ENCODE assay signal across 17 cellular contexts in genomic region chr5:96235008-96235910, GRCh38.
DNase-seq lines count a peak whose midpoint lies in the region; ATAC-seq and TF ChIP-seq lines count a peak whose summit lies in the region.
"Had no signal": no experiment of that assay in that cellular context is flagged by ENCODE, and none has a peak within 500 bp of the region (broad histone marks: within the 10 kb centered on the region; RNA-seq: fewer than 3 reads in every experiment).

No MANE protein-coding gene starts in this region.

- no peak overlapping the region for H3K4me3 ChIP-seq in BJ (ENCODE audit: low read depth, low read length)
- no peak overlapping the region for H3K4me3 ChIP-seq in mammary epithelial cell (replicated peaks in 1 of 3; ENCODE audit: insufficient read depth in 1 of 3, low read depth in 2 of 3, low read length in 3 of 3)
- no peak overlapping the region for H3K4me3 ChIP-seq in right cardiac atrium (ENCODE audit: low read length)
- no peak overlapping the region for H3K4me3 ChIP-seq in tibial nerve

- in situ Hi-C loops in mammary epithelial cell (cut with MboI; ENCODE audit: low sequenced_read_pairs in 2 of 2) = no loop called here

- H3K9ac ChIP-seq in mammary epithelial cell (ENCODE audit: insufficient read depth, low read length) = no peak overlapping the region

- H3K4me2 ChIP-seq in mammary epithelial cell (ENCODE audit: insufficient read depth, low read depth, low read length) = no peak overlapping the region

- peaks cover 15% of the 10 kb centered on the region for H3K27me3 Mint-ChIP-seq in activated T-helper 1 cell treated with anti-CD3 and anti-CD28 coated beads, Interleukin-12 subunit alpha, Interleukin-12 subunit beta, Interleukin-2, Interleukin-4 antibody, amounts not matched to agents 30 ng/mL and 10 ng/mL and 1 ng/mL, durations not matched to agents 14 hours and 24 hours and 36 hours (ENCODE audit: insufficient read depth)

- no peak overlapping the region for H3K27ac ChIP-seq in mammary epithelial cell (ENCODE audit: insufficient read depth, low read depth, low read length)
- peak overlapping the region; percentile 96 for H3K27ac ChIP-seq in right cardiac atrium (ENCODE audit: low read length)
- H3K27ac ChIP-seq in tibial nerve = peak overlapping the region in 2 of 4 donors; percentile 68 to 71

- BruUV-seq in mammary epithelial cell (replicated peaks; lab: Mats Ljungman, UMichigan) = no TSS peak

- no peak for TF ChIP-seq POLR2A in tibial nerve (IDR thresholded peaks at IDR 0.05)

- no peaks in the 10 kb centered on the region for H3K79me2 ChIP-seq in mammary epithelial cell (ENCODE audit: insufficient read depth, low read length)

- H3K36me3 ChIP-seq in BJ (ENCODE audit: control insufficient read depth, insufficient read depth, low read length) (no peaks in the 10 kb centered on the region), mammary epithelial cell (ENCODE audit: insufficient read depth, low read length) (no peaks in the 10 kb centered on the region), tibial nerve (no peaks in the 10 kb centered on the region)

- no peaks in the 10 kb centered on the region for H4K20me1 ChIP-seq in mammary epithelial cell (ENCODE audit: insufficient read depth, low read length)

- intact Hi-C loops in mammary epithelial cell (cut with micrococcal nuclease) = no loop called here
- intact Hi-C loops in right cardiac atrium (cut with DNase I) = no loop called here
- intact Hi-C loops in sciatic nerve (cut with DNase I) = no loop called here
- intact Hi-C loops in activated T-helper 1 cell treated with anti-CD3 and anti-CD28 coated beads, Interleukin-12 subunit alpha, Interleukin-12 subunit beta, Interleukin-2, Interleukin-4 antibody, amounts not matched to agents 30 ng/mL and 10 ng/mL and 1 ng/mL, durations not matched to agents 14 hours and 24 hours and 36 hours (cut with micrococcal nuclease) = no loop called here

- H3K9me3 ChIP-seq in mammary epithelial cell (replicated peaks; ENCODE audit: insufficient read depth, low read length) (no peaks in the 10 kb centered on the region), right cardiac atrium (ENCODE audit: control insufficient read depth, low read length) (no peaks in the 10 kb centered on the region), tibial nerve (peaks cover 0 to 9% (median 0%) of the 10 kb centered on the region in 4 donors)

- H3K4me3 Mint-ChIP-seq in activated T-helper 1 cell treated with anti-CD3 and anti-CD28 coated beads, Interleukin-12 subunit alpha, Interleukin-12 subunit beta, Interleukin-2, Interleukin-4 antibody, amounts not matched to agents 30 ng/mL and 10 ng/mL and 1 ng/mL, durations not matched to agents 14 hours and 24 hours and 36 hours = no peak overlapping the region
- H3K4me3 Mint-ChIP-seq: activated CD4-positive, alpha-beta T cell treated with anti-CD3 and anti-CD28 coated beads, Interleukin-2, amount 10 ng/mL, durations not matched to agents 24 days and 14 days; activated T-cell treated with anti-CD3 and anti-CD28 coated beads, Interleukin-2, amount 50 U/mL, for 24 hours; naive thymus-derived CD8-positive, alpha-beta T cell; T-helper 2 cell treated with Interferon-gamma antibody and Interleukin-4, amounts not matched to agents 5 μg/mL and 100 μg/mL, for 36 hours had no signal

- CTCF ChIA-PET in BJ (lab: Yijun Ruan, JAX) (interaction anchor here (0.6 to 0.9 kb wide), 4 partner anchors 102 to 734 kb away, joined by 3 read pairs; partner anchors contain the start of gene ELL2), mammary epithelial cell (lab: Charles Lee; ENCODE audit: low non-redundant PET) (no interaction called here)

- dilution Hi-C loops in mammary epithelial cell (cut with HindIII; ENCODE audit: low sequenced_read_pairs) = loop anchor here (5.0 kb wide), 1 partner anchor 97 kb away; no protein-coding TSS in a partner anchor

- H3K4me1 ChIP-seq in mammary epithelial cell (ENCODE audit: insufficient read depth, low read length) = no peaks in the 10 kb centered on the region
- H3K4me1 ChIP-seq in right cardiac atrium (ENCODE audit: control insufficient read depth, insufficient read depth, low read length) = no peaks in the 10 kb centered on the region
- H3K4me1 ChIP-seq in tibial nerve = peaks cover 0 to 9% (median 0%) of the 10 kb centered on the region in 4 donors

- WGBS in mammary epithelial cell (ENCODE audit: low coverage, missing lambda C conversion rate) = 96% methylated on average over 5 of the region's 5 CpGs
- WGBS in right cardiac atrium = 42% methylated on average over 5 of the region's 5 CpGs
- 39 to 40% methylated on average over 5 of the region's 5 CpGs for WGBS in tibial nerve, 2 donors

- no peaks in the 10 kb centered on the region for H3K4me1 Mint-ChIP-seq in activated T-helper 1 cell treated with anti-CD3 and anti-CD28 coated beads, Interleukin-12 subunit alpha, Interleukin-12 subunit beta, Interleukin-2, Interleukin-4 antibody, amounts not matched to agents 30 ng/mL and 10 ng/mL and 1 ng/mL, durations not matched to agents 14 hours and 24 hours and 36 hours (ENCODE audit: low read depth)
- H3K4me1 Mint-ChIP-seq: activated CD4-positive, alpha-beta T cell treated with anti-CD3 and anti-CD28 coated beads, Interleukin-2, amount 10 ng/mL, durations not matched to agents 24 days and 14 days; naive thymus-derived CD8-positive, alpha-beta T cell had no signal

- H3K9me3 Mint-ChIP-seq in activated T-helper 1 cell treated with anti-CD3 and anti-CD28 coated beads, Interleukin-12 subunit alpha, Interleukin-12 subunit beta, Interleukin-2, Interleukin-4 antibody, amounts not matched to agents 30 ng/mL and 10 ng/mL and 1 ng/mL, durations not matched to agents 14 hours and 24 hours and 36 hours = peaks cover 6% of the 10 kb centered on the region
- H3K9me3 Mint-ChIP-seq: activated T-cell treated with anti-CD3 and anti-CD28 coated beads, Interleukin-2, amount 50 U/mL, for 24 hours had no signal

- DNase-seq in BJ (ENCODE audit: low read depth) (peak; percentile 65), mammary epithelial cell (no peak), right cardiac atrium (no peak), sciatic nerve (ENCODE audit: low spot score) (no peak), kidney glomerular epithelial cell (lab: John Stamatoyannopoulos, UW) (no peak), tibial nerve (ENCODE audit: low spot score in 2 of 2) (no peak)
- no peak for DNase-seq in NK-92 treated with Interleukin-12 subunit alpha and Interleukin-12 subunit beta, amount 100 ng/mL, for 24 hours (lab: John Stamatoyannopoulos, UW)
- DNase-seq in activated T-helper 1 cell treated with anti-CD3 and anti-CD28 coated beads, Interleukin-12 subunit alpha, Interleukin-12 subunit beta, Interleukin-2, Interleukin-4 antibody, amounts not matched to agents 30 ng/mL and 10 ng/mL and 1 ng/mL, durations not matched to agents 14 hours and 24 hours and 36 hours (ENCODE audit: low spot score) = no peak
- DNase-seq: activated CD4-positive, alpha-beta T cell treated with anti-CD3 and anti-CD28 coated beads, Interleukin-2, amount 10 ng/mL, durations not matched to agents 24 days and 14 days; activated T-cell treated with anti-CD3 and anti-CD28 coated beads, Interleukin-2, amount 50 U/mL, for 24 hours; dermis blood vessel endothelial cell; KG1; naive thymus-derived CD8-positive, alpha-beta T cell; NCI-H526; RPMI8226; small intestine had no signal

- POLR2A ChIA-PET in BJ (lab: Charles Lee) = interaction anchor here (0.5 to 1.3 kb wide), 4 partner anchors 8 to 156 kb away, joined by 3 to 12 read pairs (median 4); no protein-coding TSS in a partner anchor

- no peaks in the 10 kb centered on the region for H3K27me3 ChIP-seq in BJ (ENCODE audit: control insufficient read depth, insufficient read depth, low read length)
- H3K27me3 ChIP-seq in mammary epithelial cell (ENCODE audit: insufficient read depth, low read length) = no peaks in the 10 kb centered on the region
- H3K27me3 ChIP-seq in right cardiac atrium (ENCODE audit: control insufficient read depth, insufficient read depth) = no peaks in the 10 kb centered on the region
- H3K27me3 ChIP-seq in tibial nerve = no peaks in the 10 kb centered on the region

- no peak overlapping the region for H3K27ac Mint-ChIP-seq in activated T-helper 1 cell treated with anti-CD3 and anti-CD28 coated beads, Interleukin-12 subunit alpha, Interleukin-12 subunit beta, Interleukin-2, Interleukin-4 antibody, amounts not matched to agents 30 ng/mL and 10 ng/mL and 1 ng/mL, durations not matched to agents 14 hours and 24 hours and 36 hours
- H3K27ac Mint-ChIP-seq: activated CD4-positive, alpha-beta T cell treated with anti-CD3 and anti-CD28 coated beads, Interleukin-2, amount 10 ng/mL, durations not matched to agents 24 days and 14 days; activated T-cell treated with anti-CD3 and anti-CD28 coated beads, Interleukin-2, amount 50 U/mL, for 24 hours; naive thymus-derived CD8-positive, alpha-beta T cell; T-helper 2 cell treated with Interferon-gamma antibody and Interleukin-4, amounts not matched to agents 5 μg/mL and 100 μg/mL, for 36 hours had no signal

- TF ChIP-seq CTCF in BJ (IDR thresholded peaks at IDR 0.05; ENCODE audit: insufficient read depth, low read depth, low read length) = no peak
- no peak for TF ChIP-seq CTCF in mammary epithelial cell (conservative IDR thresholded peaks at IDR 0.05 in 1 of 2, IDR thresholded peaks at IDR 0.05 in 1 of 2; ENCODE audit: extremely low read depth in 1 of 2, insufficient read depth in 1 of 2, low read depth in 1 of 2, low read length in 2 of 2)
- TF ChIP-seq CTCF in tibial nerve (IDR thresholded peaks at IDR 0.05) = no peak

- ATAC-seq in right cardiac atrium (peak; percentile 78 to 82), sciatic nerve (peak; percentile 64)
- ATAC-seq: naive thymus-derived CD8-positive, alpha-beta T cell had no signal

- no peak for TF ChIP-seq EP300 in tibial nerve (IDR thresholded peaks at IDR 0.05)

- H3K36me3 Mint-ChIP-seq in activated T-helper 1 cell treated with anti-CD3 and anti-CD28 coated beads, Interleukin-12 subunit alpha, Interleukin-12 subunit beta, Interleukin-2, Interleukin-4 antibody, amounts not matched to agents 30 ng/mL and 10 ng/mL and 1 ng/mL, durations not matched to agents 14 hours and 24 hours and 36 hours (ENCODE audit: low read depth) = no peaks in the 10 kb centered on the region
- H3K36me3 Mint-ChIP-seq: naive thymus-derived CD8-positive, alpha-beta T cell had no signal

- peak overlapping the region; percentile 11 for H2AFZ ChIP-seq in mammary epithelial cell (ENCODE audit: low read depth, low read length)
